In genomic region chr11:133835258-133836075, GRCh38 we compare ENCODE assay signal across 9 cellular contexts. TPM values are rescaled to one million over a fixed set of nuclear protein-coding genes. Genes with fewer than 3 reads are reported as not detected.
DNase-seq lines count a peak whose midpoint lies in the region; ATAC-seq, FAIRE-seq and TF ChIP-seq lines count a peak whose summit lies in the region.
"Had no signal": no experiment of that assay in that cellular context is flagged by ENCODE, and none has a peak within 500 bp of the region (broad histone marks: within the 10 kb centered on the region; RNA-seq: fewer than 3 reads in every experiment).

No MANE protein-coding gene starts in this region.

- no peak overlapping the region for H3K23ac ChIP-seq in mesenchymal stem cell (ENCODE audit: low read length in 2 of 2)

- H3K36me3 ChIP-seq in mesenchymal stem cell (ENCODE audit: control insufficient read depth in 1 of 2, insufficient read depth in 2 of 2, low read depth in 1 of 2, low read length in 2 of 2): no peaks in the 10 kb centered on the region
- H3K36me3 ChIP-seq: neutrophil had no signal

- no peak overlapping the region for H4K8ac ChIP-seq in mesenchymal stem cell (ENCODE audit: low read length)

- no peak overlapping the region for H3K18ac ChIP-seq in mesenchymal stem cell (ENCODE audit: low read depth in 1 of 2, low read length in 2 of 2)

- peaks cover 0 to 11% of the 10 kb centered on the region in 2 experiments for H3K27me3 ChIP-seq in mesenchymal stem cell (ENCODE audit: control insufficient read depth in 1 of 2, insufficient read depth in 1 of 2, low read length in 2 of 2)

- H3K4me3 ChIP-seq in coronary artery: no peak overlapping the region
- H3K4me3 ChIP-seq in mesenchymal stem cell (ENCODE audit: insufficient read depth in 1 of 2, low read depth in 1 of 2, low read length in 2 of 2): no peak overlapping the region

- H4K91ac ChIP-seq in mesenchymal stem cell (ENCODE audit: low read length): no peak overlapping the region

- H3K14ac ChIP-seq in mesenchymal stem cell (ENCODE audit: low read length in 2 of 2): no peak overlapping the region

- peaks cover 5% of the 10 kb centered on the region for H3K9me3 ChIP-seq in mesenchymal stem cell (ENCODE audit: control insufficient read depth, low read length)
- H3K9me3 ChIP-seq: neutrophil had no signal

- H2BK5ac ChIP-seq in mesenchymal stem cell (ENCODE audit: low read depth, low read length, poor library complexity, severe bottlenecking): no peak overlapping the region

- H3K4ac ChIP-seq in mesenchymal stem cell (ENCODE audit: low read depth in 1 of 2, low read length in 2 of 2): no peak overlapping the region

- TF ChIP-seq CTCF in coronary artery (IDR thresholded peaks at IDR 0.05): peak; percentile 38

- peak; percentile 78 for ATAC-seq in GM21717 (IDR thresholded peaks at IDR 0.05; ENCODE audit: unreplicated experiment)

- peak; percentile 57 for FAIRE-seq in A204.1 (lab: Jason Lieb, UNC)
- no peak for FAIRE-seq in urothelium cell line (lab: Jason Lieb, UNC)

- no peak overlapping the region for H2BK120ac ChIP-seq in mesenchymal stem cell (ENCODE audit: low read depth, low read length)

- H3K9ac ChIP-seq in mesenchymal stem cell (ENCODE audit: low read length): no peak overlapping the region

- WGBS in mesenchymal stem cell: 46% methylated on average over 15 of the region's 15 CpGs

- H2AK5ac ChIP-seq in mesenchymal stem cell (ENCODE audit: low read length, severe bottlenecking): no peak overlapping the region

- H3K79me1 ChIP-seq in mesenchymal stem cell (replicated peaks; ENCODE audit: low read length, poor library complexity, severe bottlenecking): no peaks in the 10 kb centered on the region

- no peak overlapping the region for H2AFZ ChIP-seq in mesenchymal stem cell (ENCODE audit: low read depth, low read length)

- DNase-seq in ELF-1 (ENCODE audit: low read depth, low spot score): peak; percentile 88
- peak; percentile 24 for DNase-seq in HuH-7.5 (ENCODE audit: low spot score)
- peak; percentile 80 for DNase-seq in RKO (ENCODE audit: low spot score)
- DNase-seq in coronary artery (ENCODE audit: low spot score): peak; percentile 70
- DNase-seq in mesenchymal stem cell: peak; percentile 8
- DNase-seq in urothelium cell line (ENCODE audit: low spot score): peak; percentile 68

- no peaks in the 10 kb centered on the region for H3K4me1 ChIP-seq in mesenchymal stem cell (ENCODE audit: control insufficient read depth, insufficient read depth, low read depth, low read length)

- H2BK15ac ChIP-seq in mesenchymal stem cell (ENCODE audit: low read depth, poor library complexity, severe bottlenecking): no peak overlapping the region

- H3K27ac ChIP-seq in coronary artery (no peak overlapping the region), mesenchymal stem cell (ENCODE audit: low read length, poor library complexity, severe bottlenecking) (no peak overlapping the region)
- H3K27ac ChIP-seq: neutrophil had no signal

- H2BK12ac ChIP-seq in mesenchymal stem cell (ENCODE audit: low read length in 2 of 2): no peak overlapping the region

- no peak overlapping the region for H3K4me2 ChIP-seq in mesenchymal stem cell (ENCODE audit: low read length, poor library complexity, severe bottlenecking)

RNA-seq across cellular contexts. Expression of gene SPATA19, which starts 9.8 kb away (rescaled TPM):
- not detected for polyA plus RNA-seq in mesenchymal stem cell (2013, experiment 1 of 2)
- polyA plus RNA-seq in mesenchymal stem cell (2013, experiment 2 of 2): not detected

Comparison
In these comparisons a context has a peak if more than half of its experiments do, and no peak if none do; other contexts are left out.
1. DNase-seq: peak in every context shown above with its lines; median percentile 88 in ELF-1; 80 in RKO; 70 in coronary artery; 68 in urothelium cell line; 24 in HuH-7.5; 8 in mesenchymal stem cell.